21 cellular contexts compared by ENCODE assay signal in the genomic region with DNA sequence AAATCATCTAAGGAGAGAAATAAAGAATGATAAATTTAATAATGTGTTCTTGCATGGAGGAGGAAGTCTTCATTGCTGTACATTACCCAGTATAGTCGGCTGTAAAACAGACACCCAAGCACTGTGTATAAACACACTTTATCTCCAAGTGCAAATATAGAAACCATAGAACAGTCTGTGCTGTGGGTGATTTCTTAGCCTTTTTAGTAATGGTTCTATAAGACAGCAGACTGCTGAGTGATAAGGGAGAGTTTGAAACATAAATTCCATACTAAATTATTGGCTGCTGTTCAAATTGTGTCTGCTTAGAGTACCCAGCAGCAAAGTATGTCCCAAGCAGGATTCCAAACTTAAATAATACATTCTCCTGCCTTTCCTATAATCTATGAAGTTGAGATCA. TPM values are rescaled to one million over a fixed set of nuclear protein-coding genes. Genes with fewer than 3 reads are reported as not detected.
DNase-seq lines count a peak whose midpoint lies in the region; ATAC-seq and TF ChIP-seq lines count a peak whose summit lies in the region.
"Had no signal": no experiment of that assay in that cellular context is flagged by ENCODE, and none has a peak within 500 bp of the region (broad histone marks: within the 10 kb centered on the region; RNA-seq: fewer than 3 reads in every experiment).

No MANE protein-coding gene starts in this region.

- H3K27ac ChIP-seq in esophagus squamous epithelium (peak overlapping the region in 3 of 4 donors; percentile 52 to 87 (median 75)), muscle layer of colon (ENCODE audit: low read depth, low read length) (peak overlapping the region; percentile 88)
- H3K27ac ChIP-seq: C4-2B, neutrophil had no signal

- ATAC-seq in HG03175 (IDR thresholded peaks at IDR 0.05; ENCODE audit: unreplicated experiment) = no peak
- ATAC-seq: activated naive CD4-positive, alpha-beta T cell treated with anti-CD3 and anti-CD28 coated beads, Interleukin-2, amount 50 U/mL, for 72 hours; PC-3; sciatic nerve had no signal

- DNase-seq in adipocyte (ENCODE audit: low read depth) (peak; percentile 59), esophagus squamous epithelium (lab: John Stamatoyannopoulos, UW) (no peak), type B pancreatic cell (ENCODE audit: extremely low spot score, unreplicated experiment) (no peak)
- no peak for DNase-seq in activated T-helper 1 cell treated with anti-CD3 and anti-CD28 coated beads, Interleukin-12 subunit alpha, Interleukin-12 subunit beta, Interleukin-2, Interleukin-4 antibody, amounts not matched to agents 30 ng/mL and 10 ng/mL and 1 ng/mL, durations not matched to agents 14 hours and 24 hours and 36 hours (ENCODE audit: low spot score)
- DNase-seq in activated naive CD4-positive, alpha-beta T cell treated with anti-CD3 and anti-CD28 coated beads, Interleukin-2, amount 10 ng/mL, durations not matched to agents 7 days and 5 days = no peak
- DNase-seq: activated CD4-positive, alpha-beta T cell treated with anti-CD3 and anti-CD28 coated beads, Interleukin-2, amount 10 ng/mL, durations not matched to agents 7 days and 5 days; DMS79; endodermal cell; MV-4-11; NCI-H1930; NCI-H526; PC-3; stimulated activated CD4-positive, alpha-beta T cell treated with anti-CD3 and anti-CD28 coated beads, Interleukin-4, amount 100 ng/mL, for 1 hour had no signal

- no peaks in the 10 kb centered on the region for H3K36me3 ChIP-seq in adipocyte (ENCODE audit: control insufficient read depth, insufficient read depth, low read length, severe bottlenecking)
- H3K36me3 ChIP-seq in esophagus squamous epithelium = no peaks in the 10 kb centered on the region
- no peaks in the 10 kb centered on the region for H3K36me3 ChIP-seq in muscle layer of colon (ENCODE audit: insufficient read depth, low read length)
- H3K36me3 ChIP-seq: neutrophil had no signal

- TF ChIP-seq CTCF in esophagus squamous epithelium (IDR thresholded peaks at IDR 0.05) = no peak
- no peak for TF ChIP-seq CTCF in type B pancreatic cell (conservative IDR thresholded peaks at IDR 0.05)

- H3K4me1 ChIP-seq in adipocyte (ENCODE audit: control insufficient read depth, insufficient read depth, low read length) = peaks cover 35% of the 10 kb centered on the region
- H3K4me1 ChIP-seq in esophagus squamous epithelium = peaks cover 0 to 21% (median 0%) of the 10 kb centered on the region in 3 donors
- peaks cover 20% of the 10 kb centered on the region for H3K4me1 ChIP-seq in muscle layer of colon (ENCODE audit: insufficient read depth, low read length)

- H3K27me3 ChIP-seq in adipocyte (replicated peaks; ENCODE audit: control insufficient read depth, insufficient read depth, low read length) (no peaks in the 10 kb centered on the region), esophagus squamous epithelium (no peaks in the 10 kb centered on the region), muscle layer of colon (ENCODE audit: control insufficient read depth in 1 of 2, insufficient read depth in 2 of 2, low read length in 2 of 2) (no peaks in the 10 kb centered on the region)

- WGBS in esophagus squamous epithelium, 2 donors = 14 to 25% methylated on average over 1 of the region's 1 CpG

- H3K9me3 ChIP-seq in adipocyte (ENCODE audit: control insufficient read depth, low read length) (no peaks in the 10 kb centered on the region), esophagus squamous epithelium (no peaks in the 10 kb centered on the region), muscle layer of colon (ENCODE audit: low read length) (no peaks in the 10 kb centered on the region)
- H3K9me3 ChIP-seq: neutrophil had no signal

- no peaks in the 10 kb centered on the region for H3K36me3 Mint-ChIP-seq in type B pancreatic cell
- no peaks in the 10 kb centered on the region for H3K36me3 Mint-ChIP-seq in activated T-helper 1 cell treated with anti-CD3 and anti-CD28 coated beads, Interleukin-12 subunit alpha, Interleukin-12 subunit beta, Interleukin-2, Interleukin-4 antibody, amounts not matched to agents 30 ng/mL and 10 ng/mL and 1 ng/mL, durations not matched to agents 14 hours and 24 hours and 36 hours (ENCODE audit: low read depth)
- no peaks in the 10 kb centered on the region for H3K36me3 Mint-ChIP-seq in activated naive CD4-positive, alpha-beta T cell treated with anti-CD3 and anti-CD28 coated beads, Interleukin-2, amount 10 ng/mL, durations not matched to agents 7 days and 5 days
- H3K36me3 Mint-ChIP-seq: activated naive CD4-positive, alpha-beta T cell treated with anti-CD3 and anti-CD28 coated beads, Interleukin-2, amount 50 U/mL, for 72 hours; memory B cell had no signal

- TF ChIP-seq POLR2A in esophagus squamous epithelium (IDR thresholded peaks at IDR 0.05) = no peak

- H3K9ac ChIP-seq in adipocyte (ENCODE audit: low read length) (peak overlapping the region; percentile 17), muscle layer of colon (ENCODE audit: low read length) (peak overlapping the region; percentile 62)

- H3K4me3 ChIP-seq in adipocyte (ENCODE audit: low read length) = no peak overlapping the region
- H3K4me3 ChIP-seq in esophagus squamous epithelium = peak overlapping the region in 3 of 4 donors; percentile 1 to 46 (median 15)
- H3K4me3 ChIP-seq in muscle layer of colon (ENCODE audit: low read depth in 1 of 2, low read length in 2 of 2) = peak overlapping the region in 1 of 2 donors; percentile 32

- H3K9me3 Mint-ChIP-seq in type B pancreatic cell = no peaks in the 10 kb centered on the region
- H3K9me3 Mint-ChIP-seq in activated T-helper 1 cell treated with anti-CD3 and anti-CD28 coated beads, Interleukin-12 subunit alpha, Interleukin-12 subunit beta, Interleukin-2, Interleukin-4 antibody, amounts not matched to agents 30 ng/mL and 10 ng/mL and 1 ng/mL, durations not matched to agents 14 hours and 24 hours and 36 hours = no peaks in the 10 kb centered on the region
- H3K9me3 Mint-ChIP-seq in activated naive CD4-positive, alpha-beta T cell treated with anti-CD3 and anti-CD28 coated beads, Interleukin-2, amount 10 ng/mL, durations not matched to agents 7 days and 5 days = no peaks in the 10 kb centered on the region
- H3K9me3 Mint-ChIP-seq: activated CD4-positive, alpha-beta T cell treated with anti-CD3 and anti-CD28 coated beads, Interleukin-2, amount 10 ng/mL, durations not matched to agents 7 days and 5 days; activated naive CD4-positive, alpha-beta T cell treated with anti-CD3 and anti-CD28 coated beads, Interleukin-2, amount 50 U/mL, for 72 hours; central memory CD8-positive, alpha-beta T cell; endodermal cell; memory B cell had no signal

- intact Hi-C loops in esophagus squamous epithelium (cut with DNase I) = no loop called here
- intact Hi-C loops in activated T-helper 1 cell treated with anti-CD3 and anti-CD28 coated beads, Interleukin-12 subunit alpha, Interleukin-12 subunit beta, Interleukin-2, Interleukin-4 antibody, amounts not matched to agents 30 ng/mL and 10 ng/mL and 1 ng/mL, durations not matched to agents 14 hours and 24 hours and 36 hours (cut with micrococcal nuclease) = no loop called here

- H3K27ac Mint-ChIP-seq in type B pancreatic cell = peak overlapping the region; percentile 24
- H3K27ac Mint-ChIP-seq in activated T-helper 1 cell treated with anti-CD3 and anti-CD28 coated beads, Interleukin-12 subunit alpha, Interleukin-12 subunit beta, Interleukin-2, Interleukin-4 antibody, amounts not matched to agents 30 ng/mL and 10 ng/mL and 1 ng/mL, durations not matched to agents 14 hours and 24 hours and 36 hours = no peak overlapping the region
- no peak overlapping the region for H3K27ac Mint-ChIP-seq in activated naive CD4-positive, alpha-beta T cell treated with anti-CD3 and anti-CD28 coated beads, Interleukin-2, amount 10 ng/mL, durations not matched to agents 7 days and 5 days
- H3K27ac Mint-ChIP-seq: activated naive CD4-positive, alpha-beta T cell treated with anti-CD3 and anti-CD28 coated beads, Interleukin-2, amount 50 U/mL, for 72 hours; endodermal cell; memory B cell had no signal

- peaks cover 26% of the 10 kb centered on the region for H3K4me1 Mint-ChIP-seq in type B pancreatic cell (ENCODE audit: unreplicated experiment)
- peaks cover 10% of the 10 kb centered on the region for H3K4me1 Mint-ChIP-seq in activated T-helper 1 cell treated with anti-CD3 and anti-CD28 coated beads, Interleukin-12 subunit alpha, Interleukin-12 subunit beta, Interleukin-2, Interleukin-4 antibody, amounts not matched to agents 30 ng/mL and 10 ng/mL and 1 ng/mL, durations not matched to agents 14 hours and 24 hours and 36 hours (ENCODE audit: low read depth)
- no peaks in the 10 kb centered on the region for H3K4me1 Mint-ChIP-seq in activated naive CD4-positive, alpha-beta T cell treated with anti-CD3 and anti-CD28 coated beads, Interleukin-2, amount 10 ng/mL, durations not matched to agents 7 days and 5 days
- H3K4me1 Mint-ChIP-seq: activated CD4-positive, alpha-beta T cell treated with anti-CD3 and anti-CD28 coated beads, Interleukin-2, amount 10 ng/mL, durations not matched to agents 7 days and 5 days; central memory CD8-positive, alpha-beta T cell; memory B cell had no signal

- CTCF ChIA-PET in activated naive CD4-positive, alpha-beta T cell treated with anti-CD3 and anti-CD28 coated beads, Interleukin-2, amount 10 ng/mL, durations not matched to agents 7 days and 5 days (lab: Charles Lee) = no interaction called here

- H3K4me3 Mint-ChIP-seq in type B pancreatic cell = no peak overlapping the region
- no peak overlapping the region for H3K4me3 Mint-ChIP-seq in activated T-helper 1 cell treated with anti-CD3 and anti-CD28 coated beads, Interleukin-12 subunit alpha, Interleukin-12 subunit beta, Interleukin-2, Interleukin-4 antibody, amounts not matched to agents 30 ng/mL and 10 ng/mL and 1 ng/mL, durations not matched to agents 14 hours and 24 hours and 36 hours
- H3K4me3 Mint-ChIP-seq in activated naive CD4-positive, alpha-beta T cell treated with anti-CD3 and anti-CD28 coated beads, Interleukin-2, amount 10 ng/mL, durations not matched to agents 7 days and 5 days = no peak overlapping the region
- H3K4me3 Mint-ChIP-seq: activated CD4-positive, alpha-beta T cell treated with anti-CD3 and anti-CD28 coated beads, Interleukin-2, amount 10 ng/mL, durations not matched to agents 7 days and 5 days; central memory CD8-positive, alpha-beta T cell; endodermal cell; memory B cell had no signal

- H3K27me3 Mint-ChIP-seq in type B pancreatic cell = no peaks in the 10 kb centered on the region
- peaks cover 54% of the 10 kb centered on the region for H3K27me3 Mint-ChIP-seq in activated T-helper 1 cell treated with anti-CD3 and anti-CD28 coated beads, Interleukin-12 subunit alpha, Interleukin-12 subunit beta, Interleukin-2, Interleukin-4 antibody, amounts not matched to agents 30 ng/mL and 10 ng/mL and 1 ng/mL, durations not matched to agents 14 hours and 24 hours and 36 hours (ENCODE audit: insufficient read depth)
- H3K27me3 Mint-ChIP-seq in activated naive CD4-positive, alpha-beta T cell treated with anti-CD3 and anti-CD28 coated beads, Interleukin-2, amount 10 ng/mL, durations not matched to agents 7 days and 5 days = peaks cover 19% of the 10 kb centered on the region
- H3K27me3 Mint-ChIP-seq: central memory CD8-positive, alpha-beta T cell had no signal

RNA-seq across cellular contexts. Expression of a gene that starts 4.6 kb away (rescaled TPM):
- total RNA-seq in esophagus squamous epithelium = 10 to 100 TPM in 1 of 4 donors, 1 to 10 TPM in 1, under 1 TPM in 2; 0.49 to 13.4 (median 2.3) TPM
- 2.0 and 5.0 TPM in 2 replicates for total RNA-seq in type B pancreatic cell (ENCODE audit: low replicate concordance)
- total RNA-seq in activated T-helper 1 cell treated with anti-CD3 and anti-CD28 coated beads, Interleukin-12 subunit alpha, Interleukin-12 subunit beta, Interleukin-2, Interleukin-4 antibody, amounts not matched to agents 30 ng/mL and 10 ng/mL and 1 ng/mL, durations not matched to agents 14 hours and 24 hours and 36 hours = not detected in 2 replicates
- total RNA-seq: activated naive CD4-positive, alpha-beta T cell treated with anti-CD3 and anti-CD28 coated beads, Interleukin-2, amount 50 U/mL, for 72 hours; PC-3 had no signal
